8 cellular contexts compared by ENCODE assay signal in the genomic region with DNA sequence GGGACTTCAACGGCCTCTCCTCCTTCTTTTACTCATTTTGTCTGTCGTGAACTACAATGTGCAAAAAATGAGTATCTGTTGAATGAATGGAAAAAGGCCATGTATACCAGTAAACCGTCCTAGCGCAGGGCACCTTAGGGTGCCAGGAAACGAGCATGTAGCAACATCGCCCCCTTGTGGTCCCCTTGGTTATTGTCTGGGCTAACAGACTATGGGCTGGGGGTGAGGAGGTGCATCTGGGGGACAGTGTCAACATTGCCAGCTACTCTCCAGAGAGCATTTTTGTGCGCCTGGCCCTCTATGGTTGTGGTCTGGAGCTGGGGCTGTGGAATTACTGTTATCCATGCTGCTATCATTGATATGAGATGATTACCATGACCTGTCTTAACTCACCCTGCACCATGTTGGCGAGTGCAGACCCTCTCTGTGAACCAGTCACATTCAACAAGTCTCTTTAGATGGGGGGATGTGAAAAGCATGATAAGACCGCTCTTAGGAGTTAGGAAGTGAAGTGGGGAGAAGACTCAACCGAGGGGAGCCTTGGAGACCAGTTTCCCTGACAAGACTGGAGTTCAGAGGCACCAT. TPM values are rescaled to one million over a fixed set of nuclear protein-coding genes. Genes with fewer than 3 reads are reported as not detected.
A peak's percentile ranks its signal among the peaks of the same experiment; 100 is the strongest.
DNase-seq lines count a peak whose midpoint lies in the region; ATAC-seq and TF ChIP-seq lines count a peak whose summit lies in the region.

No MANE protein-coding gene starts in this region.

- H3K27ac ChIP-seq in CD4-positive, alpha-beta T cell (ENCODE audit: low read depth, low read length), result no peak overlapping the region
- H3K27ac ChIP-seq in foreskin keratinocyte (no peak overlapping the region), trophoblast cell (ENCODE audit: low read depth, low read length) (no peak overlapping the region), uterus (no peak overlapping the region)

- no CpG with 5 or more reads among the region's 10 CpGs for WGBS in trophoblast cell (ENCODE audit: extremely low coverage, insufficient coverage, insufficient read length)

- CTCF ChIA-PET in CD4-positive, alpha-beta T cell (lab: Charles Lee), result interaction anchor here (2.3 kb wide), 1 partner anchor 46 kb away, joined by 10 read pairs; no protein-coding TSS in a partner anchor

- DNase-seq in CD4-positive, alpha-beta T cell, result peak; percentile 68 to 83 (median 74)
- DNase-seq in HT-29 (ENCODE audit: low spot score), result peak; percentile 91
- DNase-seq in activated T-cell treated with anti-CD3 and anti-CD28 coated beads, Interleukin-2, amount 50 U/mL, for 48 hours, result peak; percentile 87 to 89
- peak in 1 of 2 donors; percentile 8 for DNase-seq in foreskin keratinocyte
- peak; percentile 42 to 78 for DNase-seq in trophoblast cell
- DNase-seq in uterus, result peak; percentile 48 to 50
- DNase-seq in SKM-1 (lab: John Stamatoyannopoulos, UW; ENCODE audit: unreplicated experiment), result no peak

- TF ChIP-seq CTCF in CD4-positive, alpha-beta T cell (IDR thresholded peaks at IDR 0.05), result peak; percentile 86
- TF ChIP-seq CTCF in foreskin keratinocyte (conservative IDR thresholded peaks at IDR 0.05) (peak; percentile 82), uterus (IDR thresholded peaks at IDR 0.05) (peak; percentile 65 to 75 (median 70))

- ATAC-seq in CD4-positive, alpha-beta T cell (ENCODE audit: poor library complexity), result peak; percentile 74
- no peak for ATAC-seq in foreskin keratinocyte

- no peak overlapping the region for H2AFZ ChIP-seq in trophoblast cell (ENCODE audit: insufficient read depth, low read length, poor library complexity)

- intact Hi-C loops in CD4-positive, alpha-beta T cell (cut with DNase I, micrococcal nuclease), result loop anchor here (1.0 kb wide), 1 partner anchor 46 kb away; no protein-coding TSS in a partner anchor
- intact Hi-C loops in uterus (cut with DNase I; ENCODE audit: low total_unique reads), result loop anchor here (10.0 kb wide), 1 partner anchor 49 kb away; no protein-coding TSS in a partner anchor

- H3K14ac ChIP-seq in trophoblast cell (ENCODE audit: low read length), result no peak overlapping the region

- peaks cover 72% of the 10 kb centered on the region for H3K36me3 Mint-ChIP-seq in CD4-positive, alpha-beta T cell (ENCODE audit: low read depth)

- H3K4me3 ChIP-seq in trophoblast cell (ENCODE audit: low read depth, low read length) (no peak overlapping the region), uterus (no peak overlapping the region)

- H3K79me2 ChIP-seq in trophoblast cell (ENCODE audit: control insufficient read depth, insufficient read depth, low read length, poor library complexity), result no peaks in the 10 kb centered on the region

- H3K9me3 Mint-ChIP-seq in CD4-positive, alpha-beta T cell, result no peaks in the 10 kb centered on the region

- H3K4me2 ChIP-seq in trophoblast cell (ENCODE audit: low read length), result no peak overlapping the region

- no peaks in the 10 kb centered on the region for H3K27me3 Mint-ChIP-seq in CD4-positive, alpha-beta T cell

- H4K8ac ChIP-seq in trophoblast cell (ENCODE audit: low read depth, low read length), result no peak overlapping the region

- H2BK120ac ChIP-seq in trophoblast cell (ENCODE audit: insufficient read depth, low read length, poor library complexity), result no peak overlapping the region

- H2BK12ac ChIP-seq in trophoblast cell (ENCODE audit: low read length), result no peak overlapping the region

- no peak for TF ChIP-seq POLR2A in uterus (IDR thresholded peaks at IDR 0.05)

- H4K12ac ChIP-seq in trophoblast cell (ENCODE audit: low read depth, low read length), result no peak overlapping the region

- no peaks in the 10 kb centered on the region for H3K27me3 ChIP-seq in CD4-positive, alpha-beta T cell (ENCODE audit: control insufficient read depth, insufficient read depth, low read length)
- H3K27me3 ChIP-seq in foreskin keratinocyte, result no peaks in the 10 kb centered on the region
- no peaks in the 10 kb centered on the region for H3K27me3 ChIP-seq in trophoblast cell (ENCODE audit: insufficient read depth, low read length)
- H3K27me3 ChIP-seq in uterus, result no peaks in the 10 kb centered on the region

- POLR2A ChIA-PET in CD4-positive, alpha-beta T cell (lab: Charles Lee), result interaction anchor here (1.3 kb wide), 1 partner anchor 19 kb away, joined by 3 read pairs; no protein-coding TSS in a partner anchor

- H3K4me1 Mint-ChIP-seq in CD4-positive, alpha-beta T cell (ENCODE audit: low read depth), result no peaks in the 10 kb centered on the region

- H3K9ac ChIP-seq in trophoblast cell (ENCODE audit: low read length), result no peak overlapping the region

- H3K4ac ChIP-seq in trophoblast cell (ENCODE audit: low read depth, low read length), result no peak overlapping the region

- H3K4me1 ChIP-seq in foreskin keratinocyte, result no peaks in the 10 kb centered on the region
- no peaks in the 10 kb centered on the region for H3K4me1 ChIP-seq in trophoblast cell (ENCODE audit: control insufficient read depth in 1 of 2, insufficient read depth in 2 of 2, low read length in 2 of 2)
- H3K4me1 ChIP-seq in uterus, result no peaks in the 10 kb centered on the region

- no peak overlapping the region for H3K23ac ChIP-seq in trophoblast cell (ENCODE audit: low read length)

- H3K18ac ChIP-seq in trophoblast cell (ENCODE audit: low read length), result no peak overlapping the region

- H3K27ac Mint-ChIP-seq in CD4-positive, alpha-beta T cell, result no peak overlapping the region

- no peak overlapping the region for H3K4me3 Mint-ChIP-seq in CD4-positive, alpha-beta T cell

- H3K36me3 ChIP-seq in trophoblast cell (ENCODE audit: control insufficient read depth in 1 of 2, insufficient read depth in 2 of 2, low read length in 2 of 2) (peaks cover 20 to 23% of the 10 kb centered on the region in 2 experiments), uterus (no peaks in the 10 kb centered on the region)

- no peak overlapping the region for H2BK5ac ChIP-seq in trophoblast cell (ENCODE audit: low read depth, low read length, poor library complexity)

- H3K79me1 ChIP-seq in trophoblast cell (ENCODE audit: low read length), result no peaks in the 10 kb centered on the region

- H3K9me3 ChIP-seq in CD4-positive, alpha-beta T cell (ENCODE audit: control insufficient read depth, low read length), result no peaks in the 10 kb centered on the region
- H3K9me3 ChIP-seq in trophoblast cell (ENCODE audit: insufficient read depth, low read depth, low read length), result no peaks in the 10 kb centered on the region
- no peaks in the 10 kb centered on the region for H3K9me3 ChIP-seq in uterus

- no peak overlapping the region for H4K91ac ChIP-seq in trophoblast cell (ENCODE audit: low read depth, low read length)

- H2AK5ac ChIP-seq in trophoblast cell (ENCODE audit: low read length), result no peak overlapping the region

RNA-seq across cellular contexts. Expression of gene SIGLEC11, which starts 22.8 kb away (rescaled TPM):
- under 1 TPM in 1 of 2 experiments, not detected in 1; 0.08 TPM for total RNA-seq in CD4-positive, alpha-beta T cell
- not detected in 2 replicates for total RNA-seq in HT-29 (2014; rRNA removed; shearing (Covaris generic))
- polyA plus RNA-seq in PFSK-1 (2012; ENCODE audit: insufficient read length, low read depth), result not detected
- total RNA-seq in foreskin keratinocyte (not detected in 2 replicates), uterus (1 to 10 TPM in 2 of 4 donors, not detected in 2; 1.2 to 3.9 TPM)
- polyA plus RNA-seq in foreskin keratinocyte, result not detected in 2 replicates
- not detected in 2 replicates for polyA plus RNA-seq in trophoblast cell (2013)

RNA-seq across cellular contexts. Expression of gene VRK3, which starts 41.4 kb away (rescaled TPM):
- 10 to 100 TPM; 65.1 to 65.4 TPM for total RNA-seq in CD4-positive, alpha-beta T cell
- 46.1 and 47.7 TPM in 2 replicates for total RNA-seq in HT-29 (2014; rRNA removed; shearing (Covaris generic))
- 16.6 TPM for polyA plus RNA-seq in PFSK-1 (2012; ENCODE audit: insufficient read length, low read depth)
- total RNA-seq in foreskin keratinocyte, result 19.6 and 21.0 TPM in 2 replicates
- 21.3 and 23.0 TPM in 2 replicates for polyA plus RNA-seq in foreskin keratinocyte
- polyA plus RNA-seq in trophoblast cell (2013), result 33.5 and 35.8 TPM in 2 replicates
- 10 to 100 TPM in 3 of 4 donors, 1 to 10 TPM in 1; 1.5 to 68.8 (median 37.1) TPM for total RNA-seq in uterus

RNA-seq across cellular contexts. Expression of gene ZNF473, which starts 42.1 kb away (rescaled TPM):
- 1 to 10 TPM; 2.6 to 2.8 TPM for total RNA-seq in CD4-positive, alpha-beta T cell
- total RNA-seq in HT-29 (2014; rRNA removed; shearing (Covaris generic)), result 18.9 and 25.1 TPM in 2 replicates
- polyA plus RNA-seq in PFSK-1 (2012; ENCODE audit: insufficient read length, low read depth), result 11.9 TPM
- total RNA-seq in foreskin keratinocyte (8.8 and 9.1 TPM in 2 replicates), uterus (10 to 100 TPM in 3 of 4 donors, 1 to 10 TPM in 1; 7.1 to 28.9 (median 16.8) TPM)
- 2.4 and 3.3 TPM in 2 replicates for polyA plus RNA-seq in foreskin keratinocyte
- 7.5 and 8.0 TPM in 2 replicates for polyA plus RNA-seq in trophoblast cell (2013)

RNA-seq across cellular contexts. Expression of gene NUP62, which starts 54.4 kb away (rescaled TPM):
- 10 to 100 TPM; 19.2 to 21.7 TPM for total RNA-seq in CD4-positive, alpha-beta T cell
- 133 TPM in 2 replicates for total RNA-seq in HT-29 (2014; rRNA removed; shearing (Covaris generic))
- 68.7 TPM for polyA plus RNA-seq in PFSK-1 (2012; ENCODE audit: insufficient read length, low read depth)
- total RNA-seq in foreskin keratinocyte (62.0 and 62.1 TPM in 2 replicates), uterus (10 to 100 TPM; 12.1 to 40.4 (median 24.6) TPM)
- 39.0 and 43.0 TPM in 2 replicates for polyA plus RNA-seq in foreskin keratinocyte
- 57.3 and 59.2 TPM in 2 replicates for polyA plus RNA-seq in trophoblast cell (2013)

RNA-seq across cellular contexts. Expression of gene ATF5, which starts 54.7 kb away (rescaled TPM):
- 10 to 100 TPM; 16.3 to 19.1 TPM for total RNA-seq in CD4-positive, alpha-beta T cell
- 32.2 and 32.8 TPM in 2 replicates for total RNA-seq in HT-29 (2014; rRNA removed; shearing (Covaris generic))
- polyA plus RNA-seq in PFSK-1 (2012; ENCODE audit: insufficient read length, low read depth), result 195 TPM
- total RNA-seq in foreskin keratinocyte (15.4 and 15.9 TPM in 2 replicates), uterus (10 to 100 TPM in 1 of 4 donors, 1 to 10 TPM in 2, not detected in 1; 2.1 to 10.0 (median 3.6) TPM)
- polyA plus RNA-seq in foreskin keratinocyte, result 27.6 and 28.2 TPM in 2 replicates
- 17.8 and 18.2 TPM in 2 replicates for polyA plus RNA-seq in trophoblast cell (2013)
